ENCODE assay signal across 23 cellular contexts in genomic region chr5:180914646-180915045, GRCh38. TPM values are rescaled to one million over a fixed set of nuclear protein-coding genes. Genes with fewer than 3 reads are reported as not detected.
DNase-seq lines count a peak whose midpoint lies in the region; TF ChIP-seq lines count a peak whose summit lies in the region.
"Had no signal": no experiment of that assay in that cellular context is flagged by ENCODE, and none has a peak within 500 bp of the region (broad histone marks: within the 10 kb centered on the region; RNA-seq: fewer than 3 reads in every experiment).

No MANE protein-coding gene starts in this region.

- intact Hi-C loops in thyroid gland (cut with DNase I), result no loop called here

- no peak for TF ChIP-seq POLR2A in thyroid gland (IDR thresholded peaks at IDR 0.05)

- peaks cover 6 to 29% (median 19%) of the 10 kb centered on the region in 10 experiments; a peak in 19 of 20 replicates for H3K4me1 ChIP-seq in BLaER1 treated with 17β-estradiol and CSF1 and Interleukin-3, amounts not matched to agents 10 nM and 100 nM
- peaks cover 11 to 12% of the 10 kb centered on the region in 2 donors for H3K4me1 ChIP-seq in thyroid gland
- H3K4me1 ChIP-seq: A549 had no signal

- H3K4me3 ChIP-seq in BLaER1 treated with 17β-estradiol and CSF1 and Interleukin-3, amounts not matched to agents 10 nM and 100 nM, result no peak overlapping the region
- no peak overlapping the region for H3K4me3 ChIP-seq in thyroid gland (replicated peaks in 1 of 3)
- H3K4me3 ChIP-seq: A549 had no signal

- TF ChIP-seq CTCF in GM13977 (IDR thresholded peaks at IDR 0.05; ENCODE audit: extremely low read depth, insufficient read depth, missing control alignments) (no peak), thyroid gland (IDR thresholded peaks at IDR 0.05) (no peak)

- WGBS in thyroid gland, 2 donors, result 33 to 42% methylated on average over 2 of the region's 2 CpGs

- no peak overlapping the region for H3K27ac ChIP-seq in BLaER1 treated with 17β-estradiol and CSF1 and Interleukin-3, amounts not matched to agents 10 nM and 100 nM
- H3K27ac ChIP-seq in thyroid gland, result peak overlapping the region in 2 of 3 donors; percentile 10 to 47
- H3K27ac ChIP-seq: 22Rv1, A549 had no signal

- peaks cover 12 to 59% (median 40%) of the 10 kb centered on the region in 11 experiments for H3K9me3 ChIP-seq in BLaER1 treated with 17β-estradiol and CSF1 and Interleukin-3, amounts not matched to agents 10 nM and 100 nM (replicated peaks in 1 of 11)
- H3K9me3 ChIP-seq in thyroid gland, result no peaks in the 10 kb centered on the region

- H3K36me3 ChIP-seq in BLaER1 treated with 17β-estradiol and CSF1 and Interleukin-3, amounts not matched to agents 10 nM and 100 nM, result peaks cover 0 to 11% (median 0%) of the 10 kb centered on the region in 11 experiments; a peak in 1 of 22 replicates
- H3K36me3 ChIP-seq in thyroid gland, result no peaks in the 10 kb centered on the region

- H3K27me3 ChIP-seq in BLaER1 treated with 17β-estradiol and CSF1 and Interleukin-3, amounts not matched to agents 10 nM and 100 nM, result no peaks in the 10 kb centered on the region
- H3K27me3 ChIP-seq in thyroid gland, result no peaks in the 10 kb centered on the region

- H3K4me2 ChIP-seq in BLaER1 treated with 17β-estradiol and CSF1 and Interleukin-3, amounts not matched to agents 10 nM and 100 nM, result peak overlapping the region in 7 of 11 experiments; percentile 8 to 68 (median 27); a peak in 7 of 22 replicates
- H3K4me2 ChIP-seq: A549 had no signal

- no peak overlapping the region for H3K9ac ChIP-seq in BLaER1 treated with 17β-estradiol and CSF1 and Interleukin-3, amounts not matched to agents 10 nM and 100 nM

- H4K20me1 ChIP-seq in BLaER1 treated with 17β-estradiol and CSF1 and Interleukin-3, amounts not matched to agents 10 nM and 100 nM, result no peaks in the 10 kb centered on the region

- in situ Hi-C loops in GM13977 (cut with MboI; ENCODE audit: low pct_unique_long_range_greater_than_20kb, low sequenced_read_pairs, unreplicated experiment), result no loop called here

- DNase-seq in GM13977 (ENCODE audit: low spot score), result peak; percentile 24
- DNase-seq in thyroid gland, result peak; percentile 66 to 70
- DNase-seq in NCI-H226, result no peak
- no peak for DNase-seq in activated gamma-delta T cell (lab: John Stamatoyannopoulos, UW)
- DNase-seq: AML-193; C1 segment of cervical spinal cord; CD4-positive, alpha-beta memory T cell; CD4-positive, CD25-positive, alpha-beta regulatory T cell; CD8-positive, alpha-beta memory T cell; COR-L47; DMS 273 treated with DMSO at 0.1 percent for 48 hours; DMS153; DMS53; DMS79; DND-41; EL; GDM1 had no signal

RNA-seq across cellular contexts. Expression of gene BTNL8, which starts 15.7 kb away (rescaled TPM):
- total RNA-seq in thyroid gland, result 1 to 10 TPM in 3 of 4 donors, under 1 TPM in 1; 0.89 to 7.1 (median 2.8) TPM
- total RNA-seq: B cell; CD4-positive, alpha-beta memory T cell; CD4-positive, CD25-positive, alpha-beta regulatory T cell; Daoy; G401 had no signal

RNA-seq across cellular contexts. Expression of gene ZFP62, which starts 53.6 kb away (rescaled TPM):
- 10 to 100 TPM; 41.1 to 58.9 (median 47.3) TPM for total RNA-seq in thyroid gland

Comparison
In these comparisons a context has a peak if more than half of its experiments do, and no peak if none do; other contexts are left out.
1. H3K27ac ChIP-seq: peak in thyroid gland (2 of 3); none in BLaER1 treated with 17β-estradiol and CSF1 and Interleukin-3, amounts not matched to agents 10 nM and 100 nM (0 of 11).
2. DNase-seq: peak in GM13977 (single experiment) and thyroid gland (2 of 2); none in NCI-H226 (single experiment) and activated gamma-delta T cell (single experiment).